10 cellular contexts compared by ENCODE assay signal in genomic region chr16:21647562-21648164, GRCh38. TPM values are rescaled to one million over a fixed set of nuclear protein-coding genes. Genes with fewer than 3 reads are reported as not detected.
DNase-seq lines count a peak whose midpoint lies in the region; ATAC-seq lines count a peak whose summit lies in the region.
"Had no signal": no experiment of that assay in that cellular context is flagged by ENCODE, and none has a peak within 500 bp of the region (broad histone marks: within the 10 kb centered on the region; RNA-seq: fewer than 3 reads in every experiment).

No MANE protein-coding gene starts in this region.

- peak overlapping the region; percentile 42 for H3K4me3 Mint-ChIP-seq in activated CD4-positive, alpha-beta T cell treated with anti-CD3 and anti-CD28 coated beads, Interleukin-2, amount 10 ng/mL, durations not matched to agents 24 days and 14 days
- H3K4me3 Mint-ChIP-seq in activated CD8-positive, alpha-beta T cell treated with anti-CD3 and anti-CD28 coated beads, Interleukin-2, amount 10 ng/mL, durations not matched to agents 7 days and 5 days = no peak overlapping the region
- no peak overlapping the region for H3K4me3 Mint-ChIP-seq in stimulated activated memory B cell treated with anti-CD40 and anti-IgM and Interleukin-4, amounts not matched to agents 10 μg/mL and 1 μg/mL and 100 μg/mL, for 72 hours

- H3K4me1 Mint-ChIP-seq in activated CD4-positive, alpha-beta T cell treated with anti-CD3 and anti-CD28 coated beads, Interleukin-2, amount 10 ng/mL, durations not matched to agents 24 days and 14 days = peaks cover 43% of the 10 kb centered on the region
- H3K4me1 Mint-ChIP-seq in activated CD8-positive, alpha-beta T cell treated with anti-CD3 and anti-CD28 coated beads, Interleukin-2, amount 10 ng/mL, durations not matched to agents 7 days and 5 days (ENCODE audit: low read depth) = peaks cover 62% of the 10 kb centered on the region
- H3K4me1 Mint-ChIP-seq in stimulated activated memory B cell treated with anti-CD40 and anti-IgM and Interleukin-4, amounts not matched to agents 10 μg/mL and 1 μg/mL and 100 μg/mL, for 72 hours = peaks cover 68% of the 10 kb centered on the region

- intact Hi-C loops in activated CD4-positive, alpha-beta T cell treated with anti-CD3 and anti-CD28 coated beads, Interleukin-2, amount 10 ng/mL, durations not matched to agents 24 days and 14 days (cut with micrococcal nuclease) = loop anchor here (2.0 to 5.0 kb wide), 2 partner anchors 13 to 305 kb away; partner anchors contain the start of gene UQCRC2

- POLR2A ChIA-PET in activated CD8-positive, alpha-beta T cell treated with anti-CD3 and anti-CD28 coated beads, Interleukin-2, amount 10 ng/mL, durations not matched to agents 7 days and 5 days (lab: Charles Lee) = interaction anchor here (0.7 to 1.2 kb wide), 2 partner anchors 10 to 47 kb away, joined by 3 to 4 read pairs; no protein-coding TSS in a partner anchor

- DNase-seq in activated CD4-positive, alpha-beta T cell treated with anti-CD3 and anti-CD28 coated beads, Interleukin-2, amount 10 ng/mL, durations not matched to agents 24 days and 14 days = no peak
- DNase-seq in activated CD4-positive, alpha-beta T cell treated with anti-CD3 and anti-CD28 coated beads for 1 hour = no peak
- no peak for DNase-seq in activated CD8-positive, alpha-beta T cell treated with anti-CD3 and anti-CD28 coated beads, Interleukin-2, amount 10 ng/mL, durations not matched to agents 7 days and 5 days
- DNase-seq in putamen (ENCODE audit: low spot score) (no peak), NCI-H2227 treated with DMSO at 0.1 percent for 48 hours (lab: John Stamatoyannopoulos, UW) (no peak)

- ATAC-seq in HG02884 (IDR thresholded peaks at IDR 0.05; ENCODE audit: unreplicated experiment) = peak; percentile 11
- ATAC-seq in activated CD8-positive, alpha-beta T cell treated with anti-CD3 and anti-CD28 coated beads, Interleukin-2, amount 10 ng/mL, durations not matched to agents 7 days and 5 days = peak; percentile 6
- ATAC-seq in stimulated activated memory B cell treated with anti-CD40 and anti-IgM and Interleukin-4, amounts not matched to agents 10 μg/mL and 1 μg/mL and 100 μg/mL, for 72 hours = no peak
- ATAC-seq in HG02678 (IDR thresholded peaks at IDR 0.05; ENCODE audit: unreplicated experiment) = no peak
- ATAC-seq: A549 had no signal

- H3K36me3 Mint-ChIP-seq in activated CD4-positive, alpha-beta T cell treated with anti-CD3 and anti-CD28 coated beads, Interleukin-2, amount 10 ng/mL, durations not matched to agents 24 days and 14 days (ENCODE audit: low read depth) = peaks cover 8% of the 10 kb centered on the region
- peaks cover 13% of the 10 kb centered on the region for H3K36me3 Mint-ChIP-seq in activated CD8-positive, alpha-beta T cell treated with anti-CD3 and anti-CD28 coated beads, Interleukin-2, amount 10 ng/mL, durations not matched to agents 7 days and 5 days (ENCODE audit: low read depth)
- H3K36me3 Mint-ChIP-seq in stimulated activated memory B cell treated with anti-CD40 and anti-IgM and Interleukin-4, amounts not matched to agents 10 μg/mL and 1 μg/mL and 100 μg/mL, for 72 hours = no peaks in the 10 kb centered on the region

- CTCF ChIA-PET in activated CD8-positive, alpha-beta T cell treated with anti-CD3 and anti-CD28 coated beads, Interleukin-2, amount 10 ng/mL, durations not matched to agents 7 days and 5 days (lab: Charles Lee) = interaction anchor here (1.0 to 4.8 kb wide), 4 partner anchors 10 to 63 kb away, joined by 4 to 79 read pairs (median 9); no protein-coding TSS in a partner anchor

- H3K9me3 Mint-ChIP-seq in activated CD4-positive, alpha-beta T cell treated with anti-CD3 and anti-CD28 coated beads, Interleukin-2, amount 10 ng/mL, durations not matched to agents 24 days and 14 days = no peaks in the 10 kb centered on the region
- no peaks in the 10 kb centered on the region for H3K9me3 Mint-ChIP-seq in activated CD8-positive, alpha-beta T cell treated with anti-CD3 and anti-CD28 coated beads, Interleukin-2, amount 10 ng/mL, durations not matched to agents 7 days and 5 days (ENCODE audit: insufficient read depth)
- no peaks in the 10 kb centered on the region for H3K9me3 Mint-ChIP-seq in stimulated activated memory B cell treated with anti-CD40 and anti-IgM and Interleukin-4, amounts not matched to agents 10 μg/mL and 1 μg/mL and 100 μg/mL, for 72 hours

- H3K27ac Mint-ChIP-seq in activated CD4-positive, alpha-beta T cell treated with anti-CD3 and anti-CD28 coated beads, Interleukin-2, amount 10 ng/mL, durations not matched to agents 24 days and 14 days = peak overlapping the region; percentile 91
- peak overlapping the region; percentile 88 for H3K27ac Mint-ChIP-seq in activated CD8-positive, alpha-beta T cell treated with anti-CD3 and anti-CD28 coated beads, Interleukin-2, amount 10 ng/mL, durations not matched to agents 7 days and 5 days
- peak overlapping the region; percentile 84 for H3K27ac Mint-ChIP-seq in stimulated activated memory B cell treated with anti-CD40 and anti-IgM and Interleukin-4, amounts not matched to agents 10 μg/mL and 1 μg/mL and 100 μg/mL, for 72 hours

- H3K27me3 Mint-ChIP-seq in activated CD4-positive, alpha-beta T cell treated with anti-CD3 and anti-CD28 coated beads, Interleukin-2, amount 10 ng/mL, durations not matched to agents 24 days and 14 days = no peaks in the 10 kb centered on the region
- no peaks in the 10 kb centered on the region for H3K27me3 Mint-ChIP-seq in activated CD8-positive, alpha-beta T cell treated with anti-CD3 and anti-CD28 coated beads, Interleukin-2, amount 10 ng/mL, durations not matched to agents 7 days and 5 days (ENCODE audit: low read depth)
- no peaks in the 10 kb centered on the region for H3K27me3 Mint-ChIP-seq in stimulated activated memory B cell treated with anti-CD40 and anti-IgM and Interleukin-4, amounts not matched to agents 10 μg/mL and 1 μg/mL and 100 μg/mL, for 72 hours

RNA-seq across cellular contexts. Expression of gene IGSF6, which starts 4.7 kb away (rescaled TPM):
- total RNA-seq in activated CD4-positive, alpha-beta T cell treated with anti-CD3 and anti-CD28 coated beads, Interleukin-2, amount 10 ng/mL, durations not matched to agents 24 days and 14 days = not detected in 2 replicates
- under 1 TPM; 0.24 to 0.34 TPM for total RNA-seq in activated CD8-positive, alpha-beta T cell treated with anti-CD3 and anti-CD28 coated beads, Interleukin-2, amount 10 ng/mL, durations not matched to agents 7 days and 5 days
- total RNA-seq: myocyte had no signal

RNA-seq across cellular contexts. Expression of gene OTOA, which starts 16.1 kb away (rescaled TPM):
- 0.12 TPM in 1 of 2 replicates, not detected in the other for total RNA-seq in activated CD4-positive, alpha-beta T cell treated with anti-CD3 and anti-CD28 coated beads, Interleukin-2, amount 10 ng/mL, durations not matched to agents 24 days and 14 days
- total RNA-seq in activated CD8-positive, alpha-beta T cell treated with anti-CD3 and anti-CD28 coated beads, Interleukin-2, amount 10 ng/mL, durations not matched to agents 7 days and 5 days = not detected

RNA-seq across cellular contexts. Expression of gene METTL9, which starts 48.3 kb away (rescaled TPM):
- 65.6 and 66.7 TPM in 2 replicates for total RNA-seq in activated CD4-positive, alpha-beta T cell treated with anti-CD3 and anti-CD28 coated beads, Interleukin-2, amount 10 ng/mL, durations not matched to agents 24 days and 14 days
- total RNA-seq in activated CD8-positive, alpha-beta T cell treated with anti-CD3 and anti-CD28 coated beads, Interleukin-2, amount 10 ng/mL, durations not matched to agents 7 days and 5 days = 100 to 1,000 TPM in 1 of 2 experiments, 10 to 100 TPM in 1; 99.2 to 101 TPM

Comparison
In these comparisons a context has a peak if more than half of its experiments do, and no peak if none do; other contexts are left out.
1. ATAC-seq: peak in HG02884 (single experiment) and activated CD8-positive, alpha-beta T cell treated with anti-CD3 and anti-CD28 coated beads, Interleukin-2, amount 10 ng/mL, durations not matched to agents 7 days and 5 days (single experiment); none in stimulated activated memory B cell treated with anti-CD40 and anti-IgM and Interleukin-4, amounts not matched to agents 10 μg/mL and 1 μg/mL and 100 μg/mL, for 72 hours (single experiment) and HG02678 (single experiment).
2. Peak in every context shown above with its lines, with median percentiles within 50 percentile points of each other: H3K27ac Mint-ChIP-seq.